In genomic region chr11:11993814-11994213, GRCh38 we compare ENCODE assay signal across 8 cellular contexts. TPM values are rescaled to one million over a fixed set of nuclear protein-coding genes. Genes with fewer than 3 reads are reported as not detected.
DNase-seq lines count a peak whose midpoint lies in the region; ATAC-seq and TF ChIP-seq lines count a peak whose summit lies in the region.

No MANE protein-coding gene starts in this region.

- intact Hi-C loops in sciatic nerve (cut with DNase I) = no loop called here

- no peak overlapping the region for H3K4me2 ChIP-seq in GM23338

- H2AFZ ChIP-seq in GM23338 = no peak overlapping the region

- no peaks in the 10 kb centered on the region; the same call in 1 of the 2 replicates for H3K36me3 ChIP-seq in GM23338 (ENCODE audit: insufficient read depth)
- peaks cover 24% of the 10 kb centered on the region for H3K36me3 ChIP-seq in cardiac muscle cell

- no peak overlapping the region for H3K4me3 Mint-ChIP-seq in GM23338

- H3K79me2 ChIP-seq in GM23338 (replicated peaks; ENCODE audit: insufficient read depth) = no peaks in the 10 kb centered on the region

- H3K9me3 ChIP-seq in cardiac muscle cell (ENCODE audit: low read depth) = no peaks in the 10 kb centered on the region

- no peaks in the 10 kb centered on the region for H3K27me3 Mint-ChIP-seq in GM23338 (ENCODE audit: insufficient read depth, low read depth, poor library complexity)

- H3K4me3 ChIP-seq in GM23338 = no peak overlapping the region
- no peak overlapping the region for H3K4me3 ChIP-seq in cardiac muscle cell

- no peaks in the 10 kb centered on the region for H3K4me1 ChIP-seq in GM23338 (ENCODE audit: insufficient read depth)
- peaks cover 45% of the 10 kb centered on the region for H3K4me1 ChIP-seq in cardiac muscle cell (ENCODE audit: low read depth)

- no peaks in the 10 kb centered on the region for H3K9me3 Mint-ChIP-seq in GM23338

- H3K27me3 ChIP-seq in GM23338 (ENCODE audit: insufficient read depth) (no peaks in the 10 kb centered on the region), cardiac muscle cell (no peaks in the 10 kb centered on the region)

- peaks cover 3% of the 10 kb centered on the region; the same call in 2 of the 3 replicates for H3K4me1 Mint-ChIP-seq in GM23338

- H4K20me1 ChIP-seq in GM23338 (replicated peaks; ENCODE audit: insufficient read depth) = peaks cover 4% of the 10 kb centered on the region; the same call in 1 of the 2 replicates

- H3K27ac ChIP-seq in GM23338 (ENCODE audit: low read depth) = peak overlapping the region; percentile 55; the same call in 1 of the 2 replicates
- H3K27ac ChIP-seq in cardiac muscle cell = peak overlapping the region; percentile 68

- no peaks in the 10 kb centered on the region for H3F3A ChIP-seq in GM23338 (replicated peaks; ENCODE audit: low read depth)

- DNase-seq in GM23338 (ENCODE audit: low spot score) (no peak), amniotic epithelial cell (ENCODE audit: low read depth) (peak; percentile 84), cardiac muscle cell (ENCODE audit: low read depth in 1 of 2, low spot score in 1 of 2) (peak in 1 of 2 donors; percentile 72), sciatic nerve (ENCODE audit: low spot score) (no peak), NCI-H1048 (lab: John Stamatoyannopoulos, UW) (no peak)
- no peak for DNase-seq in activated CD4-positive, CD25-positive, alpha-beta regulatory T cell treated with anti-CD3 and anti-CD28 coated beads, Interleukin-2, amount 50 U/mL, for 72 hours

- ATAC-seq in GM23338 = no peak; the same call in 2 of the 3 replicates
- peak; percentile 47 for ATAC-seq in sciatic nerve
- no peak for ATAC-seq in GM19351 (IDR thresholded peaks at IDR 0.05; ENCODE audit: unreplicated experiment)
- ATAC-seq in HG02884 (IDR thresholded peaks at IDR 0.05; ENCODE audit: unreplicated experiment) = no peak

- TF ChIP-seq CTCF in GM23338 (conservative IDR thresholded peaks at IDR 0.05; ENCODE audit: low read depth in 2 of 2) = no peak
- no peak for TF ChIP-seq CTCF in cardiac muscle cell (IDR thresholded peaks at IDR 0.05; ENCODE audit: low read depth, low read length)

- H3K27ac Mint-ChIP-seq in GM23338 = no peak overlapping the region

- no peaks in the 10 kb centered on the region for H3K9me2 ChIP-seq in GM23338 (ENCODE audit: insufficient read depth)

- peaks cover 2% of the 10 kb centered on the region; the same call in 2 of the 3 replicates for H3K36me3 Mint-ChIP-seq in GM23338 (ENCODE audit: low read depth)

TF ChIP-seq in GM23338, 12 proteins besides CTCF, POLR2A, EP300 and RAD21:
- no peak for TF ChIP-seq ZNF331 (CRISPR knock-in tag; IDR thresholded peaks at IDR 0.05; ENCODE audit: low read depth)
- no peak for TF ChIP-seq CREB1 (CRISPR knock-in tag; IDR thresholded peaks at IDR 0.05; ENCODE audit: low read depth)
- TF ChIP-seq EZH2phosphoT487 (IDR thresholded peaks at IDR 0.05; ENCODE audit: unreplicated experiment) = no peak
- TF ChIP-seq STAT1 (IDR thresholded peaks at IDR 0.05; ENCODE audit: unreplicated experiment) = no peak
- no peak for TF ChIP-seq POLR2AphosphoS5 (IDR thresholded peaks at IDR 0.05; ENCODE audit: low read depth)
- no peak for TF ChIP-seq ZNF462 (CRISPR knock-in tag; IDR thresholded peaks at IDR 0.05)
- TF ChIP-seq EZH2 (IDR thresholded peaks at IDR 0.05; ENCODE audit: low read depth, unreplicated experiment) = no peak
- no peak for TF ChIP-seq ZNF114 (CRISPR knock-in tag; IDR thresholded peaks at IDR 0.05)
- TF ChIP-seq REST (IDR thresholded peaks at IDR 0.05; ENCODE audit: unreplicated experiment) = no peak
- TF ChIP-seq NANOG (IDR thresholded peaks at IDR 0.05; ENCODE audit: borderline replicate concordance) = no peak
- no peak for TF ChIP-seq JUNB (IDR thresholded peaks at IDR 0.05; ENCODE audit: unreplicated experiment)

RNA-seq across cellular contexts. Expression of gene DKK3, which starts 14.6 kb away (rescaled TPM):
- total RNA-seq in GM23338 (2014; rRNA removed; shearing (Covaris generic)) = 31.1 and 42.2 TPM in 2 replicates
- 14.8 and 16.8 TPM in 2 replicates for polyA plus RNA-seq in GM23338 (2016; fragmentation: Nextera tagmentation; extraction: Ambion mirVana)
- total RNA-seq in cardiac muscle cell = 180 and 309 TPM in 2 replicates
- polyA plus RNA-seq in cardiac muscle cell = 226 and 238 TPM in 2 replicates
- total RNA-seq in sciatic nerve = 201 TPM
